ENCODE assay signal across 11 cellular contexts in genomic region chr18:75214766-75215515, GRCh38. TPM values are rescaled to one million over a fixed set of nuclear protein-coding genes. Genes with fewer than 3 reads are reported as not detected.
A peak's percentile ranks its signal among the peaks of the same experiment; 100 is the strongest.
DNase-seq lines count a peak whose midpoint lies in the region; ATAC-seq lines count a peak whose summit lies in the region.
"Had no signal": no experiment of that assay in that cellular context is flagged by ENCODE, and none has a peak within 500 bp of the region (broad histone marks: within the 10 kb centered on the region; RNA-seq: fewer than 3 reads in every experiment).

No MANE protein-coding gene starts in this region.

- no peaks in the 10 kb centered on the region for H3K9me3 ChIP-seq in T-helper 17 cell (ENCODE audit: control insufficient read depth, low read length, poor library complexity, severe bottlenecking)
- H3K9me3 ChIP-seq in aorta (ENCODE audit: control insufficient read depth, low read length) = no peaks in the 10 kb centered on the region

- H3K27me3 ChIP-seq in aorta (ENCODE audit: control insufficient read depth in 1 of 2, insufficient read depth in 2 of 2, low read length in 1 of 2) = no peaks in the 10 kb centered on the region

- POLR2A ChIA-PET in activated CD4-positive, alpha-beta T cell treated with anti-CD3 and anti-CD28 coated beads, Interleukin-2, amount 10 ng/mL, durations not matched to agents 7 days and 5 days (lab: Charles Lee) = no interaction called here

- no peak overlapping the region for H3K4me3 ChIP-seq in aorta (ENCODE audit: low read length in 2 of 2)
- H3K4me3 ChIP-seq: neural progenitor cell had no signal

- H3K36me3 ChIP-seq in aorta (ENCODE audit: control insufficient read depth in 1 of 2, insufficient read depth in 2 of 2, low read length in 1 of 2) = no peaks in the 10 kb centered on the region
- H3K36me3 ChIP-seq: neural progenitor cell had no signal

- WGBS in aorta, 2 donors = 90 to 91% methylated on average over 12 of the region's 12 CpGs

- H3K27ac ChIP-seq in aorta (ENCODE audit: low read depth in 1 of 2, low read length in 2 of 2) = no peak overlapping the region
- H3K27ac ChIP-seq: neural progenitor cell had no signal

- peak overlapping the region; percentile 68 for H3K27ac Mint-ChIP-seq in activated CD4-positive, alpha-beta T cell treated with anti-CD3 and anti-CD28 coated beads, Interleukin-2, amount 10 ng/mL, durations not matched to agents 7 days and 5 days
- H3K27ac Mint-ChIP-seq in T-helper 17 cell = peak overlapping the region; percentile 61
- peak overlapping the region; percentile 81 to 98 (median 89) for H3K27ac Mint-ChIP-seq in immature natural killer cell
- H3K27ac Mint-ChIP-seq in stimulated activated effector memory CD8-positive, alpha-beta T cell treated with anti-CD3 and anti-CD28 coated beads, Interleukin-12 subunit alpha, Interleukin-12 subunit beta, amount 100 ng/mL, for 72 hours = peak overlapping the region; percentile 92
- H3K27ac Mint-ChIP-seq: neural progenitor cell had no signal

- peaks cover 22% of the 10 kb centered on the region for H3K36me3 Mint-ChIP-seq in activated CD4-positive, alpha-beta T cell treated with anti-CD3 and anti-CD28 coated beads, Interleukin-2, amount 10 ng/mL, durations not matched to agents 7 days and 5 days (ENCODE audit: low read depth)
- H3K36me3 Mint-ChIP-seq in T-helper 17 cell (ENCODE audit: low read depth) (peaks cover 3% of the 10 kb centered on the region), immature natural killer cell (no peaks in the 10 kb centered on the region)
- H3K36me3 Mint-ChIP-seq in stimulated activated effector memory CD8-positive, alpha-beta T cell treated with anti-CD3 and anti-CD28 coated beads, Interleukin-12 subunit alpha, Interleukin-12 subunit beta, amount 100 ng/mL, for 72 hours = peaks cover 19% of the 10 kb centered on the region
- H3K36me3 Mint-ChIP-seq: neural progenitor cell had no signal

- H3K4me1 Mint-ChIP-seq in activated CD4-positive, alpha-beta T cell treated with anti-CD3 and anti-CD28 coated beads, Interleukin-2, amount 10 ng/mL, durations not matched to agents 7 days and 5 days = peaks cover 65% of the 10 kb centered on the region
- H3K4me1 Mint-ChIP-seq in T-helper 17 cell (peaks cover 52% of the 10 kb centered on the region), immature natural killer cell (peaks cover 81 to 90% of the 10 kb centered on the region in 2 donors)
- H3K4me1 Mint-ChIP-seq in stimulated activated effector memory CD8-positive, alpha-beta T cell treated with anti-CD3 and anti-CD28 coated beads, Interleukin-12 subunit alpha, Interleukin-12 subunit beta, amount 100 ng/mL, for 72 hours = peaks cover 51% of the 10 kb centered on the region

- no peak for DNase-seq in activated CD4-positive, alpha-beta T cell treated with anti-CD3 and anti-CD28 coated beads, Interleukin-2, amount 10 ng/mL, durations not matched to agents 7 days and 5 days
- no peak for DNase-seq in activated CD4-positive, alpha-beta T cell treated with anti-CD3 and anti-CD28 coated beads for 1 hour
- DNase-seq in T-helper 17 cell (no peak), immature natural killer cell (no peak), UCSD-AML1 (lab: John Stamatoyannopoulos, UW; ENCODE audit: unreplicated experiment) (no peak), aorta (no peak)
- DNase-seq in stimulated activated effector memory CD8-positive, alpha-beta T cell treated with anti-CD3 and anti-CD28 coated beads, Interleukin-12 subunit alpha, Interleukin-12 subunit beta, amount 100 ng/mL, for 72 hours (ENCODE audit: low spot score in 2 of 2) = no peak
- DNase-seq in stimulated activated CD4-positive, alpha-beta T cell treated with anti-CD3 and anti-CD28 coated beads, Interleukin-1b, Interleukin-23, amount 100 ng/mL, for 48 hours = no peak
- DNase-seq: NCI-H1105; stimulated activated CD4-positive, alpha-beta T cell treated with anti-CD3 and anti-CD28 coated beads, Interleukin-4, amount 100 ng/mL, for 24 hours had no signal

- peaks cover 0 to 4% of the 10 kb centered on the region in 2 donors for H3K4me1 ChIP-seq in aorta (ENCODE audit: control insufficient read depth in 1 of 2, insufficient read depth in 2 of 2, low read length in 2 of 2)

- ATAC-seq in T-helper 17 cell (no peak), aorta (ENCODE audit: low FRiP score) (no peak)
- ATAC-seq in stimulated activated effector memory CD8-positive, alpha-beta T cell treated with anti-CD3 and anti-CD28 coated beads, Interleukin-12 subunit alpha, Interleukin-12 subunit beta, amount 100 ng/mL, for 72 hours = no peak

- H3K9me3 Mint-ChIP-seq in activated CD4-positive, alpha-beta T cell treated with anti-CD3 and anti-CD28 coated beads, Interleukin-2, amount 10 ng/mL, durations not matched to agents 7 days and 5 days = no peaks in the 10 kb centered on the region
- H3K9me3 Mint-ChIP-seq in immature natural killer cell = no peaks in the 10 kb centered on the region
- no peaks in the 10 kb centered on the region for H3K9me3 Mint-ChIP-seq in stimulated activated effector memory CD8-positive, alpha-beta T cell treated with anti-CD3 and anti-CD28 coated beads, Interleukin-12 subunit alpha, Interleukin-12 subunit beta, amount 100 ng/mL, for 72 hours
- H3K9me3 Mint-ChIP-seq: neural progenitor cell had no signal

- intact Hi-C loops in aorta (cut with DNase I) = loop anchor here in 1 of 2 donors (5.0 to 10.0 kb wide), 2 partner anchors 32 to 210 kb away; no protein-coding TSS in a partner anchor

- H3K4me3 Mint-ChIP-seq in activated CD4-positive, alpha-beta T cell treated with anti-CD3 and anti-CD28 coated beads, Interleukin-2, amount 10 ng/mL, durations not matched to agents 7 days and 5 days = no peak overlapping the region
- H3K4me3 Mint-ChIP-seq in T-helper 17 cell = peak overlapping the region; percentile 56
- H3K4me3 Mint-ChIP-seq in immature natural killer cell = peak overlapping the region in 4 of 5 donors; percentile 42 to 70 (median 56)
- H3K4me3 Mint-ChIP-seq in stimulated activated effector memory CD8-positive, alpha-beta T cell treated with anti-CD3 and anti-CD28 coated beads, Interleukin-12 subunit alpha, Interleukin-12 subunit beta, amount 100 ng/mL, for 72 hours = peak overlapping the region; percentile 59
- H3K4me3 Mint-ChIP-seq: neural progenitor cell had no signal

- no peaks in the 10 kb centered on the region for H3K27me3 Mint-ChIP-seq in activated CD4-positive, alpha-beta T cell treated with anti-CD3 and anti-CD28 coated beads, Interleukin-2, amount 10 ng/mL, durations not matched to agents 7 days and 5 days
- H3K27me3 Mint-ChIP-seq in T-helper 17 cell = no peaks in the 10 kb centered on the region
- H3K27me3 Mint-ChIP-seq in immature natural killer cell (ENCODE audit: low read depth in 3 of 3) = peaks cover 6 to 15% (median 13%) of the 10 kb centered on the region in 3 donors

- CTCF ChIA-PET in activated CD4-positive, alpha-beta T cell treated with anti-CD3 and anti-CD28 coated beads, Interleukin-2, amount 10 ng/mL, durations not matched to agents 7 days and 5 days (lab: Charles Lee) = interaction anchor here (1.7 kb wide), 1 partner anchor 208 kb away, joined by 3 read pairs; no protein-coding TSS in a partner anchor

RNA-seq across cellular contexts. Expression of gene TSHZ1, which starts 4.3 kb away (rescaled TPM):
- 10 to 100 TPM; 22.0 to 23.6 TPM for total RNA-seq in activated CD4-positive, alpha-beta T cell treated with anti-CD3 and anti-CD28 coated beads, Interleukin-2, amount 10 ng/mL, durations not matched to agents 7 days and 5 days
- total RNA-seq in T-helper 17 cell = 10 to 100 TPM; 17.5 to 17.6 TPM
- polyA plus RNA-seq in immature natural killer cell = 10 to 100 TPM in 1 of 3 donors, 1 to 10 TPM in 2; 1.7 to 10.7 (median 3.5) TPM
- 10 to 100 TPM; 15.9 to 26.0 TPM for total RNA-seq in aorta
- polyA plus RNA-seq in aorta = 1 to 10 TPM; 3.3 to 7.7 TPM

RNA-seq across cellular contexts. Expression of gene PTGR3, which starts 6.0 kb away (rescaled TPM):
- total RNA-seq in activated CD4-positive, alpha-beta T cell treated with anti-CD3 and anti-CD28 coated beads, Interleukin-2, amount 10 ng/mL, durations not matched to agents 7 days and 5 days = 10 to 100 TPM; 35.8 to 38.6 TPM
- total RNA-seq in T-helper 17 cell (10 to 100 TPM; 20.8 to 25.1 TPM), aorta (10 to 100 TPM; 16.9 to 28.6 TPM)
- polyA plus RNA-seq in immature natural killer cell (10 to 100 TPM; 18.4 to 32.9 (median 26.1) TPM), aorta (1 to 10 TPM; 8.8 to 9.4 TPM)
